26 cellular contexts compared by ENCODE assay signal in genomic region chr11:57699813-57700212, GRCh38.
"Had no signal": no experiment of that assay in that cellular context is flagged by ENCODE, and none has a peak within 500 bp of the region (broad histone marks: within the 10 kb centered on the region; RNA-seq: fewer than 3 reads in every experiment).

No MANE protein-coding gene starts in this region.

- H3K4me2 ChIP-seq: neural progenitor cell had no signal

- ATAC-seq: effector memory CD8-positive, alpha-beta T cell; gastroesophageal sphincter; left cardiac atrium; natural killer cell treated with Interleukin-12 subunit alpha and Interleukin-12 subunit beta and Interleukin-15 and Interleukin-18, amount 100 ng/mL, for 72 hours; stimulated activated naive CD8-positive, alpha-beta T cell treated with anti-CD3 and anti-CD28 coated beads, Interleukin-15, Interleukin-2, amounts not matched to agents 100 U/mL and 50 U/mL, for 24 hours had no signal

- H3K4me3 ChIP-seq: esophagus squamous epithelium, gastroesophageal sphincter, left ventricle myocardium inferior, lower lobe of right lung, neural progenitor cell, ovary, right atrium auricular region, sigmoid colon, skin epidermis, suprapubic skin, thyroid gland, upper lobe of left lung, uterus had no signal

- H3K9me3 Mint-ChIP-seq: dendritic cell treated with granulocyte-macrophage colony-stimulating factor and Interleukin-4, amounts not matched to agents 40 ng/mL and 50 ng/mL, for 4 days; effector memory CD8-positive, alpha-beta T cell; memory B cell; natural killer cell treated with Interleukin-12 subunit alpha and Interleukin-12 subunit beta and Interleukin-15 and Interleukin-18, amount 100 ng/mL, for 72 hours; neural progenitor cell had no signal

- H3K36me3 ChIP-seq: neural progenitor cell, ovary, uterus had no signal

- H3K4me3 Mint-ChIP-seq: dendritic cell treated with granulocyte-macrophage colony-stimulating factor and Interleukin-4, amounts not matched to agents 40 ng/mL and 50 ng/mL, for 4 days; effector memory CD8-positive, alpha-beta T cell; memory B cell; natural killer cell treated with Interleukin-12 subunit alpha and Interleukin-12 subunit beta and Interleukin-15 and Interleukin-18, amount 100 ng/mL, for 72 hours; neural progenitor cell had no signal

- H3K27ac ChIP-seq: esophagus squamous epithelium, gastroesophageal sphincter, left ventricle myocardium inferior, lower lobe of right lung, neural progenitor cell, ovary, right atrium auricular region, sigmoid colon, skin epidermis, suprapubic skin, upper lobe of left lung, uterus had no signal

- H3K4me1 ChIP-seq: esophagus squamous epithelium, gastroesophageal sphincter, left ventricle myocardium inferior, lower lobe of right lung, neural progenitor cell, right atrium auricular region, sigmoid colon, suprapubic skin, upper lobe of left lung, uterus had no signal

- H3K9ac ChIP-seq: neural progenitor cell had no signal

- H3K4me1 Mint-ChIP-seq: memory B cell, neural progenitor cell had no signal

- H3K27ac Mint-ChIP-seq: dendritic cell treated with granulocyte-macrophage colony-stimulating factor and Interleukin-4, amounts not matched to agents 40 ng/mL and 50 ng/mL, for 4 days; memory B cell; natural killer cell treated with Interleukin-12 subunit alpha and Interleukin-12 subunit beta and Interleukin-15 and Interleukin-18, amount 100 ng/mL, for 72 hours; neural progenitor cell had no signal

- FAIRE-seq: kidney had no signal

- H2AFZ ChIP-seq: neural progenitor cell had no signal

- DNase-seq: effector memory CD8-positive, alpha-beta T cell; esophagus squamous epithelium; foreskin fibroblast; glutamatergic neuron; kidney; left cardiac atrium; left ventricle myocardium inferior; lower lobe of right lung; midbrain; nucleus accumbens; ovary; sigmoid colon; stimulated activated CD4-positive, alpha-beta T cell treated with anti-CD3 and anti-CD28 coated beads, Interleukin-2, amount 100 ng/mL, for 24 hours; stimulated activated CD4-positive, alpha-beta T cell treated with anti-CD3 and anti-CD28 coated beads, Interleukin-4, amount 100 ng/mL, for 4 hours; stimulated activated naive CD8-positive, alpha-beta T cell treated with anti-CD3 and anti-CD28 coated beads, Interleukin-15, Interleukin-2, amounts not matched to agents 100 U/mL and 50 U/mL, for 24 hours; thyroid gland; upper lobe of left lung; uterus had no signal

- H3K27me3 Mint-ChIP-seq: dendritic cell treated with granulocyte-macrophage colony-stimulating factor and Interleukin-4, amounts not matched to agents 40 ng/mL and 50 ng/mL, for 4 days; effector memory CD8-positive, alpha-beta T cell; memory B cell; natural killer cell treated with Interleukin-12 subunit alpha and Interleukin-12 subunit beta and Interleukin-15 and Interleukin-18, amount 100 ng/mL, for 72 hours had no signal

- H3K27me3 ChIP-seq: esophagus squamous epithelium, gastroesophageal sphincter, neural progenitor cell, ovary, right atrium auricular region, sigmoid colon, suprapubic skin, thyroid gland, upper lobe of left lung, uterus had no signal

- H3K9me3 ChIP-seq: esophagus squamous epithelium, gastroesophageal sphincter, left ventricle myocardium inferior, lower lobe of right lung, ovary, right atrium auricular region, sigmoid colon, suprapubic skin, thyroid gland, upper lobe of left lung, uterus had no signal
